Comparison of ENCODE assay signal across 1 cellular context in genomic region chr19:39435499-39436349, GRCh38.
TF ChIP-seq lines count a peak whose summit lies in the region.

TSS of gene RPS16 (minus strand) at chr19:39435949. CDS start at chr19:39435895, 54 bp downstream.

TF ChIP-seq in HepG2, 621 proteins besides CTCF, POLR2A, EP300 and RAD21 (continued from another document):
- TF ChIP-seq GMEB2 (CRISPR knock-in tag; IDR thresholded peaks at IDR 0.05; ENCODE audit: low read depth) (peak; percentile 57; the same call in 1 of the 2 replicates), NFE2L1 (CRISPR knock-in tag; IDR thresholded peaks at IDR 0.05; ENCODE audit: borderline replicate concordance) (no peak), FOXK1 (CRISPR knock-in tag; IDR thresholded peaks at IDR 0.05; ENCODE audit: borderline replicate concordance, low read depth) (peak; percentile 95), ZNF781 (CRISPR knock-in tag; IDR thresholded peaks at IDR 0.05; ENCODE audit: borderline replicate concordance, not compliant biosample characterization) (peak; percentile 91), ZNF879 (CRISPR knock-in tag; IDR thresholded peaks at IDR 0.05) (no peak), TERF1 (CRISPR knock-in tag; IDR thresholded peaks at IDR 0.05) (no peak), TOPORS (CRISPR knock-in tag; IDR thresholded peaks at IDR 0.05) (peak; percentile 87; the same call in 1 of the 2 replicates), ZSCAN5A (CRISPR knock-in tag; IDR thresholded peaks at IDR 0.05; ENCODE audit: borderline replicate concordance) (no peak), BCL3 (CRISPR knock-in tag; IDR thresholded peaks at IDR 0.05) (peak; percentile 91), DNMT3B (CRISPR knock-in tag; conservative IDR thresholded peaks at IDR 0.05) (no peak), ZNF280B (CRISPR knock-in tag; IDR thresholded peaks at IDR 0.05; ENCODE audit: borderline replicate concordance) (peak; percentile 97), FOXC1 (CRISPR knock-in tag; IDR thresholded peaks at IDR 0.05; ENCODE audit: borderline replicate concordance) (no peak; the same call in 1 of the 2 replicates), HMG20B (CRISPR knock-in tag; conservative IDR thresholded peaks at IDR 0.05) (no peak), FLYWCH1 (CRISPR knock-in tag; IDR thresholded peaks at IDR 0.05) (no peak), ZSCAN31 (CRISPR knock-in tag; IDR thresholded peaks at IDR 0.05; ENCODE audit: low read depth) (peak; percentile 88)
